ENCODE assay signal across 1 cellular context in the genomic region with DNA sequence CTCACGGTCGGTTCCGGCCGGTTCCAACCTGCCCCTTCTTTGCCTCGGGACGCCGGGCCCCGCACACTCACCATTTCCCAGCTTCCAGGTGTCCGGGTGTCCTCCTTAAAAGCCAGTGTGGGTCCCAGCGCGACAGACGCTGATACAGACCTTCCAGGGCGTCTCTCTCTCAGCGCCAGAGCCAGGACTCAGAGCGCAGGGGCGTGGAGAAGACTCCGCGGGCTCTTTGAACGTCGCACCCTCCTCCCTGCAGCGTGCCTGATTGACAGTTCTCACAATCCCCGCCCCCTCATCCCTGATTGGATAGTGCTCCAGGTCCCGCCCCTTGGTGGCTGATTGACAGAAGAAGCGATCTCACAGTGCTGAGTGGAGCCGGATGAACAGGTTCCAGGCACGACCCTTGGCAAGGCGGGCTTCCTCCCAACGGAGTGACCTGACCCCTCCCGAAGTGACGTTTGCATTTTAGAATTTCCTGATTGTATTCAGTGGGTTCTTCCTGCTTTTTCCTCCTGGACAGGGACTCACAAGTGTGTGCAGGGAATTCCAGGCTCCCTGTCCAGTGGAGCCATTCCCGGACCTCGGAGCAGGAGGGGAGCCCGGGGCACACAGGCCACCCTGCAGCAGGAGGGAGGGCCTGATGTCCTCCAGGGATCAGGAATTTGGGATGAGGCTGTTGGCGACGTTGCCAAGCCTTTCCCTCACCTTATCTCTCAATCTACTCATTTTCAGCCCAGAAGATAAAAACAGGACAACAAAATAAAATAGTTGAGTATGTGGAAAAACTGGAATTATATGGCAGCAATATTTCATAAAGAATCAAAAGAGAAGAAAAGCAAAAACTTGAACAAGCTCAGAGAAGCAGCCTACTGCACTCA.
TF ChIP-seq lines count a peak whose summit lies in the region.

ZNF823 (minus strand) TSS at position 201 of the 875 bp plus-strand sequence; CDS start at position 74, 127 bp downstream.

TF ChIP-seq in HEK293, 187 proteins besides CTCF, POLR2A, EP300 and RAD21 (continued from another document and continues in another):
- TF ChIP-seq ZFP69B (tag by site-specific recombination; IDR thresholded peaks at IDR 0.05) (peak; percentile 96), ZNF518A (tag by site-specific recombination; conservative IDR thresholded peaks at IDR 0.05; ENCODE audit: low read depth) (peak; percentile 78), GLIS1 (tag by site-specific recombination; IDR thresholded peaks at IDR 0.05) (peak; percentile 42; the same call in 1 of the 2 replicates), ZXDB (tag by site-specific recombination; IDR thresholded peaks at IDR 0.05) (peak; percentile 82), ZNF560 (tag by site-specific recombination; IDR thresholded peaks at IDR 0.05; ENCODE audit: borderline replicate concordance) (no peak), ZNF37A (tag by site-specific recombination; IDR thresholded peaks at IDR 0.05) (0 out of 2 replicates have a peak, but pooled peaks have one; percentile 11), IKZF3 (tag by site-specific recombination; IDR thresholded peaks at IDR 0.05) (peak; percentile 98), BCL11B (tag by site-specific recombination; IDR thresholded peaks at IDR 0.05; ENCODE audit: low read depth) (no peak), ZSCAN23 (tag by site-specific recombination; IDR thresholded peaks at IDR 0.05) (no peak), KLF8 (tag by site-specific recombination; IDR thresholded peaks at IDR 0.05) (0 out of 2 replicates have a peak, but pooled peaks have one; percentile 79), KLF9 (tag by site-specific recombination; IDR thresholded peaks at IDR 0.05; ENCODE audit: low read depth) (peak; percentile 43), ZNF501 (tag by site-specific recombination; IDR thresholded peaks at IDR 0.05) (no peak; the same call in 1 of the 2 replicates), EGR2 (tag by site-specific recombination; IDR thresholded peaks at IDR 0.05; ENCODE audit: low read depth) (0 out of 2 replicates have a peak, but pooled peaks have one; percentile 21), ZNF660 (tag by site-specific recombination; IDR thresholded peaks at IDR 0.05) (no peak), ZFP41 (tag by site-specific recombination; IDR thresholded peaks at IDR 0.05; ENCODE audit: borderline replicate concordance) (no peak), HOXA7 (CRISPR knock-in tag; IDR thresholded peaks at IDR 0.05; ENCODE audit: borderline replicate concordance) (no peak), ZIC2 (tag by site-specific recombination; IDR thresholded peaks at IDR 0.05) (peak; percentile 55), ZBTB21 (tag by site-specific recombination; IDR thresholded peaks at IDR 0.05) (peak; percentile 20; the same call in 1 of the 2 replicates), ZNF792 (tag by site-specific recombination; IDR thresholded peaks at IDR 0.05) (0 out of 2 replicates have a peak, but pooled peaks have one; percentile 68), ZNF221 (tag by site-specific recombination; IDR thresholded peaks at IDR 0.05; ENCODE audit: borderline replicate concordance) (no peak), ZNF791 (tag by site-specific recombination; IDR thresholded peaks at IDR 0.05) (no peak), ZNF24 (tag by site-specific recombination; IDR thresholded peaks at IDR 0.05) (no peak; the same call in 1 of the 2 replicates), PATZ1 (tag by site-specific recombination; IDR thresholded peaks at IDR 0.05) (peak; percentile 79; the same call in 1 of the 2 replicates), SCRT2 (tag by site-specific recombination; IDR thresholded peaks at IDR 0.05) (peak; percentile 88), GLIS2 (tag by site-specific recombination; IDR thresholded peaks at IDR 0.05) (peak; percentile 36; the same call in 1 of the 2 replicates), ZNF366 (tag by site-specific recombination; conservative IDR thresholded peaks at IDR 0.05) (peak; percentile 58; the same call in 1 of the 2 replicates), GFI1B (tag by site-specific recombination; IDR thresholded peaks at IDR 0.05) (no peak), ZBTB48 (tag by site-specific recombination; IDR thresholded peaks at IDR 0.05) (peak; percentile 85), ZSCAN30 (tag by site-specific recombination; IDR thresholded peaks at IDR 0.05) (peak; percentile 74; the same call in 1 of the 2 replicates), ZNF211 (tag by site-specific recombination; IDR thresholded peaks at IDR 0.05; ENCODE audit: low read depth) (no peak), PBX3 (CRISPR knock-in tag; IDR thresholded peaks at IDR 0.05) (peak; percentile 94), ZNF335 (tag by site-specific recombination; conservative IDR thresholded peaks at IDR 0.05) (peak; percentile 87), FEZF1 (tag by site-specific recombination; IDR thresholded peaks at IDR 0.05) (no peak), ZBTB26 (tag by site-specific recombination; optimal IDR thresholded peaks at IDR 0.05) (peak; percentile 31)
- TF ChIP-seq, protein P1, sequence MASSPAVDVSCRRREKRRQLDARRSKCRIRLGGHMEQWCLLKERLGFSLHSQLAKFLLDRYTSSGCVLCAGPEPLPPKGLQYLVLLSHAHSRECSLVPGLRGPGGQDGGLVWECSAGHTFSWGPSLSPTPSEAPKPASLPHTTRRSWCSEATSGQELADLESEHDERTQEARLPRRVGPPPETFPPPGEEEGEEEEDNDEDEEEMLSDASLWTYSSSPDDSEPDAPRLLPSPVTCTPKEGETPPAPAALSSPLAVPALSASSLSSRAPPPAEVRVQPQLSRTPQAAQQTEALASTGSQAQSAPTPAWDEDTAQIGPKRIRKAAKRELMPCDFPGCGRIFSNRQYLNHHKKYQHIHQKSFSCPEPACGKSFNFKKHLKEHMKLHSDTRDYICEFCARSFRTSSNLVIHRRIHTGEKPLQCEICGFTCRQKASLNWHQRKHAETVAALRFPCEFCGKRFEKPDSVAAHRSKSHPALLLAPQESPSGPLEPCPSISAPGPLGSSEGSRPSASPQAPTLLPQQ (tag by site-specific recombination; IDR thresholded peaks at IDR 0.05), result peak; percentile 98
- TF ChIP-seq, protein P2, sequence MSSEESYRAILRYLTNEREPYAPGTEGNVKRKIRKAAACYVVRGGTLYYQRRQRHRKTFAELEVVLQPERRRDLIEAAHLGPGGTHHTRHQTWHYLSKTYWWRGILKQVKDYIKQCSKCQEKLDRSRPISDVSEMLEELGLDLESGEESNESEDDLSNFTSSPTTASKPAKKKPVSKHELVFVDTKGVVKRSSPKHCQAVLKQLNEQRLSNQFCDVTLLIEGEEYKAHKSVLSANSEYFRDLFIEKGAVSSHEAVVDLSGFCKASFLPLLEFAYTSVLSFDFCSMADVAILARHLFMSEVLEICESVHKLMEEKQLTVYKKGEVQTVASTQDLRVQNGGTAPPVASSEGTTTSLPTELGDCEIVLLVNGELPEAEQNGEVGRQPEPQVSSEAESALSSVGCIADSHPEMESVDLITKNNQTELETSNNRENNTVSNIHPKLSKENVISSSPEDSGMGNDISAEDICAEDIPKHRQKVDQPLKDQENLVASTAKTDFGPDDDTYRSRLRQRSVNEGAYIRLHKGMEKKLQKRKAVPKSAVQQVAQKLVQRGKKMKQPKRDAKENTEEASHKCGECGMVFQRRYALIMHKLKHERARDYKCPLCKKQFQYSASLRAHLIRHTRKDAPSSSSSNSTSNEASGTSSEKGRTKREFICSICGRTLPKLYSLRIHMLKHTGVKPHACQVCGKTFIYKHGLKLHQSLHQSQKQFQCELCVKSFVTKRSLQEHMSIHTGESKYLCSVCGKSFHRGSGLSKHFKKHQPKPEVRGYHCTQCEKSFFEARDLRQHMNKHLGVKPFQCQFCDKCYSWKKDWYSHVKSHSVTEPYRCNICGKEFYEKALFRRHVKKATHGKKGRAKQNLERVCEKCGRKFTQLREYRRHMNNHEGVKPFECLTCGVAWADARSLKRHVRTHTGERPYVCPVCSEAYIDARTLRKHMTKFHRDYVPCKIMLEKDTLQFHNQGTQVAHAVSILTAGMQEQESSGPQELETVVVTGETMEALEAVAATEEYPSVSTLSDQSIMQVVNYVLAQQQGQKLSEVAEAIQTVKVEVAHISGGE (tag by site-specific recombination; conservative IDR thresholded peaks at IDR 0.05; ENCODE audit: low read depth), result peak; percentile 45; the same call in 1 of the 2 replicates
- TF ChIP-seq, protein P3, sequence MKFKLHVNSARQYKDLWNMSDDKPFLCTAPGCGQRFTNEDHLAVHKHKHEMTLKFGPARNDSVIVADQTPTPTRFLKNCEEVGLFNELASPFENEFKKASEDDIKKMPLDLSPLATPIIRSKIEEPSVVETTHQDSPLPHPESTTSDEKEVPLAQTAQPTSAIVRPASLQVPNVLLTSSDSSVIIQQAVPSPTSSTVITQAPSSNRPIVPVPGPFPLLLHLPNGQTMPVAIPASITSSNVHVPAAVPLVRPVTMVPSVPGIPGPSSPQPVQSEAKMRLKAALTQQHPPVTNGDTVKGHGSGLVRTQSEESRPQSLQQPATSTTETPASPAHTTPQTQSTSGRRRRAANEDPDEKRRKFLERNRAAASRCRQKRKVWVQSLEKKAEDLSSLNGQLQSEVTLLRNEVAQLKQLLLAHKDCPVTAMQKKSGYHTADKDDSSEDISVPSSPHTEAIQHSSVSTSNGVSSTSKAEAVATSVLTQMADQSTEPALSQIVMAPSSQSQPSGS (tag by site-specific recombination; IDR thresholded peaks at IDR 0.05; ENCODE audit: low read depth), result no peak
